In genomic region chr14:90639641-90640040, GRCh38 we compare ENCODE assay signal across 17 cellular contexts.
A peak's percentile ranks its signal among the peaks of the same experiment; 100 is the strongest.
DNase-seq lines count a peak whose midpoint lies in the region; ATAC-seq and TF ChIP-seq lines count a peak whose summit lies in the region.
"Had no signal": no experiment of that assay in that cellular context is flagged by ENCODE, and none has a peak within 500 bp of the region (broad histone marks: within the 10 kb centered on the region; RNA-seq: fewer than 3 reads in every experiment).

No MANE protein-coding gene starts in this region.

- H3K36me3 Mint-ChIP-seq in nephron (ENCODE audit: low read depth): peaks cover 47% of the 10 kb centered on the region
- H3K36me3 Mint-ChIP-seq: CD8-positive, alpha-beta T cell had no signal

- peak overlapping the region; percentile 17 to 64 (median 37) for H3K27ac Mint-ChIP-seq in nephron
- H3K27ac Mint-ChIP-seq: CD8-positive, alpha-beta T cell; HFFc6 had no signal

- peaks cover 5% of the 10 kb centered on the region for H3K9me3 Mint-ChIP-seq in nephron
- H3K9me3 Mint-ChIP-seq: CD8-positive, alpha-beta T cell; HFFc6 had no signal

- no peaks in the 10 kb centered on the region for H3K9me3 ChIP-seq in stomach smooth muscle (ENCODE audit: control insufficient read depth in 2 of 2, low read length in 2 of 2)

- DNase-seq in NOMO-1 (lab: John Stamatoyannopoulos, UW; ENCODE audit: unreplicated experiment in 2 of 2): peak; percentile 10 to 29
- DNase-seq in NOMO-1 treated with dmso at 0.1 percent for 144 hours (lab: John Stamatoyannopoulos, UW; ENCODE audit: unreplicated experiment): no peak
- DNase-seq in dorsolateral prefrontal cortex: no peak
- no peak for DNase-seq in cortex of kidney (lab: John Stamatoyannopoulos, UW)
- DNase-seq: CD8-positive, alpha-beta T cell; HFFc6; KBM-7; NCI-H1417; NCI-H187 treated with DMSO at 0.1 percent for 48 hours; NCI-H2227 treated with DMSO at 0.1 percent for 48 hours; NCI-H524 had no signal

- H3K4me1 Mint-ChIP-seq in nephron: peaks cover 38% of the 10 kb centered on the region

- ATAC-seq in HG02642 (IDR thresholded peaks at IDR 0.05; ENCODE audit: poor library complexity, unreplicated experiment) (no peak), GM18909 (IDR thresholded peaks at IDR 0.05; ENCODE audit: poor library complexity, unreplicated experiment) (no peak)
- ATAC-seq: CD8-positive, alpha-beta T cell; HepG2; Right ventricle myocardium inferior had no signal

- H3K4me3 Mint-ChIP-seq in nephron: no peak overlapping the region
- H3K4me3 Mint-ChIP-seq: CD8-positive, alpha-beta T cell; HFFc6 had no signal

- intact Hi-C loops in dorsolateral prefrontal cortex (cut with DNase I): no loop called here

- H3K27me3 ChIP-seq in dorsolateral prefrontal cortex (no peaks in the 10 kb centered on the region), stomach smooth muscle (ENCODE audit: control insufficient read depth in 1 of 2, insufficient read depth in 2 of 2, low read length in 2 of 2) (no peaks in the 10 kb centered on the region)

- H3K4me3 ChIP-seq in dorsolateral prefrontal cortex (no peak overlapping the region), stomach smooth muscle (ENCODE audit: low read length in 2 of 2) (no peak overlapping the region)

- TF ChIP-seq CTCF in dorsolateral prefrontal cortex (IDR thresholded peaks at IDR 0.05 in 54 of 56, conservative IDR thresholded peaks at IDR 0.05 in 2 of 56; ENCODE audit: low read depth in 1 of 56, partially characterized antibody in 56 of 56) (no peak), nephron (IDR thresholded peaks at IDR 0.05; ENCODE audit: unreplicated experiment in 3 of 3) (no peak)

- H3K36me3 ChIP-seq in stomach smooth muscle (ENCODE audit: control insufficient read depth in 2 of 2, insufficient read depth in 2 of 2, low read length in 2 of 2): peaks cover 0 to 2% of the 10 kb centered on the region in 2 donors

- no peak overlapping the region for H3K9ac ChIP-seq in stomach smooth muscle (ENCODE audit: low read length in 2 of 2)

- peaks cover 29% of the 10 kb centered on the region for H3K4me1 ChIP-seq in stomach smooth muscle (ENCODE audit: control insufficient read depth, insufficient read depth, low read length)

- peak overlapping the region in 39 of 59 donors; percentile 10 to 93 (median 56) for H3K27ac ChIP-seq in dorsolateral prefrontal cortex
- peak overlapping the region; percentile 42 for H3K27ac ChIP-seq in stomach smooth muscle (ENCODE audit: low read length)

- H3K27me3 Mint-ChIP-seq in nephron (ENCODE audit: low read depth): no peaks in the 10 kb centered on the region

Comparison
In these comparisons a context has a peak if more than half of its experiments do, and no peak if none do; other contexts are left out.
1. DNase-seq: peak in NOMO-1 (2 of 2); none in NOMO-1 treated with dmso at 0.1 percent for 144 hours (single experiment), dorsolateral prefrontal cortex (0 of 10) and cortex of kidney (single experiment).